1 cellular context compared by ENCODE assay signal in the genomic region with DNA sequence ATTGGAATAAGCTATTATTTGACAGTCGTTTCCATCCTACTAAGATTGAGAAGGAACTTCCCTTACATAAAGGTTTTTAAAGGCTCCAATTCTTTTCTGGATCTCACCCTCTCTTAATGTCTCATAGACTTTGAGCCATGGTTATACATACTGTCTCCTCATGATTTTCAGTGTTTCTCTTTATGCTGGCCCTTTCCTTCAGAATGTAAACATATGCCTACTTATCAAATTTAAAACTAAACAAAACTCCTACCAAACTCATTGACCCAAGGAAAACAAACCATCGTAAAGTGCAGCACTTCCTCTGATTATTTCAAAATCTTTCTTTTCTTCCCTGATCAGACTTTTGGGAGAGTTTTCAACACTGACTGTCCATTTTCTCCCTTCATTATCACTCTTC.
TF ChIP-seq lines count a peak whose summit lies in the region.

No MANE protein-coding gene starts in this region.

TF ChIP-seq in GM23338, 12 proteins besides CTCF, POLR2A, EP300 and RAD21 (continued from another document):
- TF ChIP-seq, protein P1, sequence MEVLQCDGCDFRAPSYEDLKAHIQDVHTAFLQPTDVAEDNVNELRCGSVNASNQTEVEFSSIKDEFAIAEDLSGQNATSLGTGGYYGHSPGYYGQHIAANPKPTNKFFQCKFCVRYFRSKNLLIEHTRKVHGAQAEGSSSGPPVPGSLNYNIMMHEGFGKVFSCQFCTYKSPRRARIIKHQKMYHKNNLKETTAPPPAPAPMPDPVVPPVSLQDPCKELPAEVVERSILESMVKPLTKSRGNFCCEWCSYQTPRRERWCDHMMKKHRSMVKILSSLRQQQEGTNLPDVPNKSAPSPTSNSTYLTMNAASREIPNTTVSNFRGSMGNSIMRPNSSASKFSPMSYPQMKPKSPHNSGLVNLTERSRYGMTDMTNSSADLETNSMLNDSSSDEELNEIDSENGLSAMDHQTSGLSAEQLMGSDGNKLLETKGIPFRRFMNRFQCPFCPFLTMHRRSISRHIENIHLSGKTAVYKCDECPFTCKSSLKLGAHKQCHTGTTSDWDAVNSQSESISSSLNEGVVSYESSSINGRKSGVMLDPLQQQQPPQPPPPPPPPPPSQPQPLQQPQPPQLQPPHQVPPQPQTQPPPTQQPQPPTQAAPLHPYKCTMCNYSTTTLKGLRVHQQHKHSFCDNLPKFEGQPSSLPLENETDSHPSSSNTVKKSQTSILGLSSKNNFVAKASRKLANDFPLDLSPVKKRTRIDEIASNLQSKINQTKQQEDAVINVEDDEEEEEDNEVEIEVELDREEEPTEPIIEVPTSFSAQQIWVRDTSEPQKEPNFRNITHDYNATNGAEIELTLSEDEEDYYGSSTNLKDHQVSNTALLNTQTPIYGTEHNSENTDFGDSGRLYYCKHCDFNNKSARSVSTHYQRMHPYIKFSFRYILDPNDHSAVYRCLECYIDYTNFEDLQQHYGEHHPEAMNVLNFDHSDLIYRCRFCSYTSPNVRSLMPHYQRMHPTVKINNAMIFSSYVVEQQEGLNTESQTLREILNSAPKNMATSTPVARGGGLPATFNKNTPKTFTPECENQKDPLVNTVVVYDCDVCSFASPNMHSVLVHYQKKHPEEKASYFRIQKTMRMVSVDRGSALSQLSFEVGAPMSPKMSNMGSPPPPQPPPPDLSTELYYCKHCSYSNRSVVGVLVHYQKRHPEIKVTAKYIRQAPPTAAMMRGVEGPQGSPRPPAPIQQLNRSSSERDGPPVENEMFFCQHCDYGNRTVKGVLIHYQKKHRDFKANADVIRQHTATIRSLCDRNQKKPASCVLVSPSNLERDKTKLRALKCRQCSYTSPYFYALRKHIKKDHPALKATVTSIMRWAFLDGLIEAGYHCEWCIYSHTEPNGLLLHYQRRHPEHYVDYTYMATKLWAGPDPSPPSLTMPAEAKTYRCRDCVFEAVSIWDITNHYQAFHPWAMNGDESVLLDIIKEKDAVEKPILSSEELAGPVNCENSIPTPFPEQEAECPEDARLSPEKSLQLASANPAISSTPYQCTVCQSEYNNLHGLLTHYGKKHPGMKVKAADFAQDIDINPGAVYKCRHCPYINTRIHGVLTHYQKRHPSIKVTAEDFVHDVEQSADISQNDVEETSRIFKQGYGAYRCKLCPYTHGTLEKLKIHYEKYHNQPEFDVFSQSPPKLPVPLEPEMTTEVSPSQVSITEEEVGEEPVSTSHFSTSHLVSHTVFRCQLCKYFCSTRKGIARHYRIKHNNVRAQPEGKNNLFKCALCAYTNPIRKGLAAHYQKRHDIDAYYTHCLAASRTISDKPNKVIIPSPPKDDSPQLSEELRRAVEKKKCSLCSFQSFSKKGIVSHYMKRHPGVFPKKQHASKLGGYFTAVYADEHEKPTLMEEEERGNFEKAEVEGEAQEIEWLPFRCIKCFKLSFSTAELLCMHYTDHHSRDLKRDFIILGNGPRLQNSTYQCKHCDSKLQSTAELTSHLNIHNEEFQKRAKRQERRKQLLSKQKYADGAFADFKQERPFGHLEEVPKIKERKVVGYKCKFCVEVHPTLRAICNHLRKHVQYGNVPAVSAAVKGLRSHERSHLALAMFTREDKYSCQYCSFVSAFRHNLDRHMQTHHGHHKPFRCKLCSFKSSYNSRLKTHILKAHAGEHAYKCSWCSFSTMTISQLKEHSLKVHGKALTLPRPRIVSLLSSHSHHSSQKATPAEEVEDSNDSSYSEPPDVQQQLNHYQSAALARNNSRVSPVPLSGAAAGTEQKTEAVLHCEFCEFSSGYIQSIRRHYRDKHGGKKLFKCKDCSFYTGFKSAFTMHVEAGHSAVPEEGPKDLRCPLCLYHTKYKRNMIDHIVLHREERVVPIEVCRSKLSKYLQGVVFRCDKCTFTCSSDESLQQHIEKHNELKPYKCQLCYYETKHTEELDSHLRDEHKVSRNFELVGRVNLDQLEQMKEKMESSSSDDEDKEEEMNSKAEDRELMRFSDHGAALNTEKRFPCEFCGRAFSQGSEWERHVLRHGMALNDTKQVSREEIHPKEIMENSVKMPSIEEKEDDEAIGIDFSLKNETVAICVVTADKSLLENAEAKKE (CRISPR knock-in tag; IDR thresholded peaks at IDR 0.05), result no peak
- TF ChIP-seq ZNF114 (CRISPR knock-in tag; IDR thresholded peaks at IDR 0.05) (no peak), ZNF331 (CRISPR knock-in tag; IDR thresholded peaks at IDR 0.05; ENCODE audit: low read depth) (no peak), EZH2phosphoT487 (IDR thresholded peaks at IDR 0.05; ENCODE audit: unreplicated experiment) (no peak), POLR2AphosphoS5 (IDR thresholded peaks at IDR 0.05; ENCODE audit: low read depth) (no peak), EZH2 (IDR thresholded peaks at IDR 0.05; ENCODE audit: low read depth, unreplicated experiment) (no peak), JUNB (IDR thresholded peaks at IDR 0.05; ENCODE audit: unreplicated experiment) (no peak), STAT1 (IDR thresholded peaks at IDR 0.05; ENCODE audit: unreplicated experiment) (no peak), CREB1 (CRISPR knock-in tag; IDR thresholded peaks at IDR 0.05; ENCODE audit: low read depth) (no peak)
- TF ChIP-seq, protein P2, sequence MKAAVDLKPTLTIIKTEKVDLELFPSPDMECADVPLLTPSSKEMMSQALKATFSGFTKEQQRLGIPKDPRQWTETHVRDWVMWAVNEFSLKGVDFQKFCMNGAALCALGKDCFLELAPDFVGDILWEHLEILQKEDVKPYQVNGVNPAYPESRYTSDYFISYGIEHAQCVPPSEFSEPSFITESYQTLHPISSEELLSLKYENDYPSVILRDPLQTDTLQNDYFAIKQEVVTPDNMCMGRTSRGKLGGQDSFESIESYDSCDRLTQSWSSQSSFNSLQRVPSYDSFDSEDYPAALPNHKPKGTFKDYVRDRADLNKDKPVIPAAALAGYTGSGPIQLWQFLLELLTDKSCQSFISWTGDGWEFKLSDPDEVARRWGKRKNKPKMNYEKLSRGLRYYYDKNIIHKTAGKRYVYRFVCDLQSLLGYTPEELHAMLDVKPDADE (IDR thresholded peaks at IDR 0.05), result no peak
